29 cellular contexts compared by ENCODE assay signal in genomic region chr15:101020945-101021344, GRCh38.
DNase-seq lines count a peak whose midpoint lies in the region; ATAC-seq and TF ChIP-seq lines count a peak whose summit lies in the region.
"Had no signal": no experiment of that assay in that cellular context is flagged by ENCODE, and none has a peak within 500 bp of the region (broad histone marks: within the 10 kb centered on the region; RNA-seq: fewer than 3 reads in every experiment).

No MANE protein-coding gene starts in this region.

- no peaks in the 10 kb centered on the region for H3K4me1 ChIP-seq in colonic mucosa
- H3K4me1 ChIP-seq: gastrocnemius medialis, HAP-1 had no signal

- no peaks in the 10 kb centered on the region for H3K36me3 Mint-ChIP-seq in activated CD4-positive, alpha-beta memory T cell treated with anti-CD3 and anti-CD28 coated beads, Interleukin-2, amount 10 ng/mL, durations not matched to agents 7 days and 5 days (ENCODE audit: low read depth)
- H3K36me3 Mint-ChIP-seq in activated CD4-positive, alpha-beta memory T cell treated with anti-CD3 and anti-CD28 coated beads for 36 hours, result no peaks in the 10 kb centered on the region
- H3K36me3 Mint-ChIP-seq in stimulated activated effector memory CD8-positive, alpha-beta T cell treated with anti-CD3 and anti-CD28 coated beads, Interleukin-12 subunit alpha, Interleukin-12 subunit beta, amount 100 ng/mL, for 72 hours, result peaks cover 4% of the 10 kb centered on the region
- H3K36me3 Mint-ChIP-seq in chondrocyte (ENCODE audit: low read depth), result peaks cover 4% of the 10 kb centered on the region
- H3K36me3 Mint-ChIP-seq: activated naive CD8-positive, alpha-beta T cell; CD4-positive, CD25-positive, alpha-beta regulatory T cell; mesothelial cell of epicardium; naive thymus-derived CD4-positive, alpha-beta T cell had no signal

- CTCF ChIA-PET in activated CD4-positive, alpha-beta memory T cell treated with anti-CD3 and anti-CD28 coated beads, Interleukin-2, amount 10 ng/mL, durations not matched to agents 7 days and 5 days (lab: Charles Lee), result interaction anchor here (0.7 to 6.6 kb wide), 4 partner anchors 12 to 236 kb away, joined by 3 to 66 read pairs (median 22); no protein-coding TSS in a partner anchor
- CTCF ChIA-PET in activated CD4-positive, alpha-beta memory T cell treated with anti-CD3 and anti-CD28 coated beads for 36 hours (lab: Charles Lee), result interaction anchor here (3.2 to 5.1 kb wide), 2 partner anchors 13 to 237 kb away, joined by 26 to 46 read pairs; no protein-coding TSS in a partner anchor

- no peaks in the 10 kb centered on the region for H3K4me1 Mint-ChIP-seq in activated CD4-positive, alpha-beta memory T cell treated with anti-CD3 and anti-CD28 coated beads, Interleukin-2, amount 10 ng/mL, durations not matched to agents 7 days and 5 days
- H3K4me1 Mint-ChIP-seq in activated CD4-positive, alpha-beta memory T cell treated with anti-CD3 and anti-CD28 coated beads for 36 hours (ENCODE audit: low read depth), result no peaks in the 10 kb centered on the region
- peaks cover 18% of the 10 kb centered on the region for H3K4me1 Mint-ChIP-seq in stimulated activated effector memory CD8-positive, alpha-beta T cell treated with anti-CD3 and anti-CD28 coated beads, Interleukin-12 subunit alpha, Interleukin-12 subunit beta, amount 100 ng/mL, for 72 hours
- H3K4me1 Mint-ChIP-seq in chondrocyte (ENCODE audit: low read depth), result peaks cover 3% of the 10 kb centered on the region
- H3K4me1 Mint-ChIP-seq: CD4-positive, CD25-positive, alpha-beta regulatory T cell; naive thymus-derived CD4-positive, alpha-beta T cell had no signal

- DNase-seq in activated CD4-positive, alpha-beta memory T cell treated with anti-CD3 and anti-CD28 coated beads, Interleukin-2, amount 10 ng/mL, durations not matched to agents 7 days and 5 days, result peak; percentile 8
- no peak for DNase-seq in activated CD4-positive, alpha-beta memory T cell treated with anti-CD3 and anti-CD28 coated beads for 36 hours
- DNase-seq in colonic mucosa, result peak; percentile 15
- peak; percentile 71 for DNase-seq in mesenteric fat pad (ENCODE audit: low spot score)
- DNase-seq in stimulated activated effector memory CD8-positive, alpha-beta T cell treated with anti-CD3 and anti-CD28 coated beads, Interleukin-12 subunit alpha, Interleukin-12 subunit beta, amount 100 ng/mL, for 72 hours (ENCODE audit: low spot score in 2 of 2), result peak in 1 of 2 donors; percentile 37
- no peak for DNase-seq in chondrocyte (ENCODE audit: low spot score)
- DNase-seq in NCI-H2107 (lab: John Stamatoyannopoulos, UW), result no peak
- DNase-seq: activated CD4-positive, alpha-beta T cell treated with anti-CD3 and anti-CD28 coated beads for 48 hours; activated effector memory CD4-positive, alpha-beta T cell treated with Interleukin-2 at 50 U/mL for 16 hours; CD4-positive, CD25-positive, alpha-beta regulatory T cell; gastrocnemius medialis; naive thymus-derived CD4-positive, alpha-beta T cell; NCI-H1092 treated with DMSO at 0.1 percent for 48 hours; NCI-H187 treated with DMSO at 0.1 percent for 48 hours; NCI-H524 treated with DMSO at 0.1 percent for 48 hours; ovary; PC-9; SHP77; stimulated activated CD4-positive, alpha-beta T cell treated with anti-CD3 and anti-CD28 coated beads, Interleukin-4, amount 100 ng/mL, for 4 hours; stimulated activated naive CD4-positive, alpha-beta T cell had no signal

- H3K4me3 ChIP-seq in colonic mucosa, result no peak overlapping the region
- H3K4me3 ChIP-seq: gastrocnemius medialis, HAP-1, hepatocyte, ovary, PC-9, thoracic aorta, vagina had no signal

- TF ChIP-seq CTCF in colonic mucosa (IDR thresholded peaks at IDR 0.05), result no peak
- TF ChIP-seq CTCF in chondrocyte (IDR thresholded peaks at IDR 0.05), result no peak

- no peak overlapping the region for H3K27ac Mint-ChIP-seq in activated CD4-positive, alpha-beta memory T cell treated with anti-CD3 and anti-CD28 coated beads, Interleukin-2, amount 10 ng/mL, durations not matched to agents 7 days and 5 days
- no peak overlapping the region for H3K27ac Mint-ChIP-seq in activated CD4-positive, alpha-beta memory T cell treated with anti-CD3 and anti-CD28 coated beads for 36 hours
- H3K27ac Mint-ChIP-seq in stimulated activated effector memory CD8-positive, alpha-beta T cell treated with anti-CD3 and anti-CD28 coated beads, Interleukin-12 subunit alpha, Interleukin-12 subunit beta, amount 100 ng/mL, for 72 hours, result peak overlapping the region; percentile 81
- no peak overlapping the region for H3K27ac Mint-ChIP-seq in chondrocyte (ENCODE audit: unreplicated experiment)
- H3K27ac Mint-ChIP-seq: activated naive CD8-positive, alpha-beta T cell; CD4-positive, CD25-positive, alpha-beta regulatory T cell; dendritic cell treated with granulocyte-macrophage colony-stimulating factor and Interleukin-4, amounts not matched to agents 40 ng/mL and 50 ng/mL, for 4 days; mesothelial cell of epicardium; naive thymus-derived CD4-positive, alpha-beta T cell had no signal

- no peaks in the 10 kb centered on the region for H3K9me3 ChIP-seq in colonic mucosa
- H3K9me3 ChIP-seq: gastrocnemius medialis, HAP-1, ovary, thoracic aorta, vagina had no signal

- H3K27ac ChIP-seq in colonic mucosa, result no peak overlapping the region
- H3K27ac ChIP-seq: gastrocnemius medialis, hepatocyte, ovary, PC-9, thoracic aorta, vagina, VCaP had no signal

- H3K27me3 ChIP-seq in colonic mucosa, result no peaks in the 10 kb centered on the region
- H3K27me3 ChIP-seq: gastrocnemius medialis, hepatocyte, ovary, vagina had no signal

- intact Hi-C loops in activated CD4-positive, alpha-beta memory T cell treated with anti-CD3 and anti-CD28 coated beads for 36 hours (cut with micrococcal nuclease), result no loop called here
- intact Hi-C loops in colonic mucosa (cut with DNase I), result no loop called here

- no peak overlapping the region for H3K4me3 Mint-ChIP-seq in activated CD4-positive, alpha-beta memory T cell treated with anti-CD3 and anti-CD28 coated beads, Interleukin-2, amount 10 ng/mL, durations not matched to agents 7 days and 5 days
- no peak overlapping the region for H3K4me3 Mint-ChIP-seq in activated CD4-positive, alpha-beta memory T cell treated with anti-CD3 and anti-CD28 coated beads for 36 hours
- H3K4me3 Mint-ChIP-seq in stimulated activated effector memory CD8-positive, alpha-beta T cell treated with anti-CD3 and anti-CD28 coated beads, Interleukin-12 subunit alpha, Interleukin-12 subunit beta, amount 100 ng/mL, for 72 hours, result no peak overlapping the region
- H3K4me3 Mint-ChIP-seq in chondrocyte (ENCODE audit: unreplicated experiment), result no peak overlapping the region
- H3K4me3 Mint-ChIP-seq: activated naive CD8-positive, alpha-beta T cell; CD4-positive, CD25-positive, alpha-beta regulatory T cell; dendritic cell treated with granulocyte-macrophage colony-stimulating factor and Interleukin-4, amounts not matched to agents 40 ng/mL and 50 ng/mL, for 4 days; mesothelial cell of epicardium; naive thymus-derived CD4-positive, alpha-beta T cell had no signal

- peaks cover 8% of the 10 kb centered on the region for H3K27me3 Mint-ChIP-seq in activated CD4-positive, alpha-beta memory T cell treated with anti-CD3 and anti-CD28 coated beads, Interleukin-2, amount 10 ng/mL, durations not matched to agents 7 days and 5 days
- no peaks in the 10 kb centered on the region for H3K27me3 Mint-ChIP-seq in activated CD4-positive, alpha-beta memory T cell treated with anti-CD3 and anti-CD28 coated beads for 36 hours
- H3K27me3 Mint-ChIP-seq in chondrocyte (ENCODE audit: low read depth), result no peaks in the 10 kb centered on the region
- H3K27me3 Mint-ChIP-seq: activated naive CD8-positive, alpha-beta T cell; CD4-positive, CD25-positive, alpha-beta regulatory T cell; naive thymus-derived CD4-positive, alpha-beta T cell had no signal

- no peak overlapping the region for H3K9ac ChIP-seq in colonic mucosa (ENCODE audit: low read depth in 2 of 2, low read length in 2 of 2)

- H3K36me3 ChIP-seq in colonic mucosa, result peaks cover 6% of the 10 kb centered on the region
- H3K36me3 ChIP-seq: gastrocnemius medialis, ovary had no signal

- POLR2A ChIA-PET in activated CD4-positive, alpha-beta memory T cell treated with anti-CD3 and anti-CD28 coated beads, Interleukin-2, amount 10 ng/mL, durations not matched to agents 7 days and 5 days (lab: Charles Lee), result no interaction called here
- POLR2A ChIA-PET in activated CD4-positive, alpha-beta memory T cell treated with anti-CD3 and anti-CD28 coated beads for 36 hours (lab: Charles Lee), result no interaction called here

- ATAC-seq in stimulated activated effector memory CD8-positive, alpha-beta T cell treated with anti-CD3 and anti-CD28 coated beads, Interleukin-12 subunit alpha, Interleukin-12 subunit beta, amount 100 ng/mL, for 72 hours, result no peak
- ATAC-seq in HG03280 (IDR thresholded peaks at IDR 0.05; ENCODE audit: unreplicated experiment), result no peak
- ATAC-seq: gastrocnemius medialis; naive thymus-derived CD4-positive, alpha-beta T cell had no signal

- H3K9me3 Mint-ChIP-seq in activated CD4-positive, alpha-beta memory T cell treated with anti-CD3 and anti-CD28 coated beads, Interleukin-2, amount 10 ng/mL, durations not matched to agents 7 days and 5 days, result no peaks in the 10 kb centered on the region
- no peaks in the 10 kb centered on the region for H3K9me3 Mint-ChIP-seq in activated CD4-positive, alpha-beta memory T cell treated with anti-CD3 and anti-CD28 coated beads for 36 hours
- no peaks in the 10 kb centered on the region for H3K9me3 Mint-ChIP-seq in stimulated activated effector memory CD8-positive, alpha-beta T cell treated with anti-CD3 and anti-CD28 coated beads, Interleukin-12 subunit alpha, Interleukin-12 subunit beta, amount 100 ng/mL, for 72 hours
- H3K9me3 Mint-ChIP-seq in chondrocyte (ENCODE audit: low read depth), result no peaks in the 10 kb centered on the region
- H3K9me3 Mint-ChIP-seq: CD4-positive, CD25-positive, alpha-beta regulatory T cell; dendritic cell treated with granulocyte-macrophage colony-stimulating factor and Interleukin-4, amounts not matched to agents 40 ng/mL and 50 ng/mL, for 4 days; mesothelial cell of epicardium had no signal

Comparison
In these comparisons a context has a peak if more than half of its experiments do, and no peak if none do; other contexts are left out.
1. DNase-seq: peak in activated CD4-positive, alpha-beta memory T cell treated with anti-CD3 and anti-CD28 coated beads, Interleukin-2, amount 10 ng/mL, durations not matched to agents 7 days and 5 days (single experiment), colonic mucosa (single experiment) and mesenteric fat pad (single experiment); none in activated CD4-positive, alpha-beta memory T cell treated with anti-CD3 and anti-CD28 coated beads for 36 hours (single experiment), chondrocyte (single experiment) and NCI-H2107 (single experiment).